Comparison of ENCODE assay signal across 25 cellular contexts in the genomic region with DNA sequence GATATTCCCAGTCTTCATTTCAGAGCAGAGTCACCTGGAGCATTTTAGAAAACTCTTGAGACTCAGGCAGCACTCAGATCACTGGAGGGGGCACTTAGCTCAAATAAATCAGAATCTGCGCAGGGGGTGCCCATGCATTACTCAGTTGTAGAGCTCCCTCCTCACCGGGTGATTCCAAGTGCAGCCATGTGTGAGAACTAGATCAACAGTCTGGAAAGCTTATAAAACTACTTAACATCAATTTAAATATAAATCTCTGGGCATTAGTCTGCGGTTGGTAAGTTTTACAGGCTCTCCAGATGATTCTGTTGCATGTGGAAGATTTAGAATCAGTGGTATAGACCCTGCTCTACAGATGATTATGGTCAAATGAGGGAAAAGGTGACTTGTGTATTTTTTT.
DNase-seq lines count a peak whose midpoint lies in the region; ATAC-seq, FAIRE-seq and TF ChIP-seq lines count a peak whose summit lies in the region.
"Had no signal": no experiment of that assay in that cellular context is flagged by ENCODE, and none has a peak within 500 bp of the region (broad histone marks: within the 10 kb centered on the region; RNA-seq: fewer than 3 reads in every experiment).

No MANE protein-coding gene starts in this region.

- H3K27me3 Mint-ChIP-seq in nephron progenitor cell (ENCODE audit: low read depth, poor library complexity): peaks cover 9% of the 10 kb centered on the region
- H3K27me3 Mint-ChIP-seq: activated naive CD8-positive, alpha-beta T cell treated with anti-CD3 and anti-CD28 coated beads, Interleukin-2, amount 10 ng/mL, durations not matched to agents 7 days and 5 days had no signal

- ATAC-seq in HG03045 (IDR thresholded peaks at IDR 0.05; ENCODE audit: unreplicated experiment) (no peak), HG02970 (IDR thresholded peaks at IDR 0.05; ENCODE audit: low FRiP score, unreplicated experiment) (no peak)
- ATAC-seq: effector memory CD8-positive, alpha-beta T cell; heart left ventricle; pancreas had no signal

- H3K4me3 Mint-ChIP-seq in nephron progenitor cell: no peak overlapping the region
- H3K4me3 Mint-ChIP-seq: activated naive CD8-positive, alpha-beta T cell treated with anti-CD3 and anti-CD28 coated beads, Interleukin-2, amount 10 ng/mL, durations not matched to agents 7 days and 5 days; effector memory CD8-positive, alpha-beta T cell; HFFc6; memory B cell; neural crest cell had no signal

- no peak for TF ChIP-seq CTCF in nephron progenitor cell (IDR thresholded peaks at IDR 0.05)

- peaks cover 8% of the 10 kb centered on the region for H3K4me1 Mint-ChIP-seq in nephron progenitor cell
- H3K4me1 Mint-ChIP-seq: activated naive CD8-positive, alpha-beta T cell treated with anti-CD3 and anti-CD28 coated beads, Interleukin-2, amount 10 ng/mL, durations not matched to agents 7 days and 5 days; memory B cell had no signal

- peaks cover 14% of the 10 kb centered on the region for H3K9me3 Mint-ChIP-seq in nephron progenitor cell
- H3K9me3 Mint-ChIP-seq: effector memory CD8-positive, alpha-beta T cell had no signal

- FAIRE-seq in RCC 7860 (lab: Jason Lieb, UNC): no peak
- FAIRE-seq: pancreas had no signal

- DNase-seq in DMS79 (lab: John Stamatoyannopoulos, UW) (peak; percentile 85), NCI-H187 treated with DMSO at 0.1 percent for 48 hours (lab: John Stamatoyannopoulos, UW) (peak; percentile 88), NCI-H526 treated with DMSO at 0.1 percent for 48 hours (lab: John Stamatoyannopoulos, UW) (peak; percentile 56), nephron progenitor cell (peak; percentile 12), RCC 7860 (ENCODE audit: low spot score) (no peak)
- DNase-seq: activated CD4-positive, alpha-beta T cell treated with anti-CD3 and anti-CD28 coated beads for 48 hours; activated gamma-delta T cell; activated naive CD8-positive, alpha-beta T cell treated with anti-CD3 and anti-CD28 coated beads, Interleukin-2, amount 10 ng/mL, durations not matched to agents 7 days and 5 days; activated T-cell treated with anti-CD3 and anti-CD28 coated beads, Interleukin-2, amount 50 U/mL, for 1 hour; caudate nucleus; cortex of kidney; effector memory CD8-positive, alpha-beta T cell; foreskin fibroblast; GM23248; heart left ventricle; HFFc6; pancreas; PC-9; Right ventricle myocardium superior; stimulated activated CD4-positive, alpha-beta T cell treated with anti-CD3 and anti-CD28 coated beads, Interleukin-2, amount 100 ng/mL, for 48 hours; upper lobe of left lung had no signal

- no peak overlapping the region for H3K27ac Mint-ChIP-seq in nephron progenitor cell
- H3K27ac Mint-ChIP-seq: activated naive CD8-positive, alpha-beta T cell treated with anti-CD3 and anti-CD28 coated beads, Interleukin-2, amount 10 ng/mL, durations not matched to agents 7 days and 5 days; effector memory CD8-positive, alpha-beta T cell; HFFc6; memory B cell had no signal

- peaks cover 27% of the 10 kb centered on the region for H3K36me3 Mint-ChIP-seq in nephron progenitor cell (ENCODE audit: low read depth)
- H3K36me3 Mint-ChIP-seq: activated naive CD8-positive, alpha-beta T cell treated with anti-CD3 and anti-CD28 coated beads, Interleukin-2, amount 10 ng/mL, durations not matched to agents 7 days and 5 days had no signal
